ENCODE assay signal across 8 cellular contexts in the genomic region with DNA sequence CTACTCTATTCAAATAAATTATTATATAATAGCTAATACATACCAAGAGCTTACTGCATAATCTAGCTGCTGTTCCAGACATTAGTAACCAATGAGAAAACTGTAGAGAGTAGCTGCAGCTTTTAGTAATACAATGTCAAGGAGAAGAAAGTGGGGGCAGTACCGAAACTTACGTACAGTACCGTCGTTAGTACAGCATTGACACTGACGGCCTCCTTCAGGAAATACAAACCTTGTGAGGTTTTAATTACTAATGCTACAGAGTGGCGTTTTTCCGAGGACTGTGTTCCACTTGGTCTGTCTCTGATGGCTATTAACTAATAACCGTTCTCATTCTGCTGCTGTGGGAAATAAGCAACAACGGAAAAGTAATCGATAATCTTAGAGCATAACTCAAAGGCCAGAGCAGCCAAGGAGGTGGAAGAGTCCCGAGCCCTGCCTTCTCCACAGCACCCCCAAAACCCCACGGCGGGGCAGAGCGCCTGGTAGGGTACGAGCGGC. TPM values are rescaled to one million over a fixed set of nuclear protein-coding genes. Genes with fewer than 3 reads are reported as not detected.
DNase-seq lines count a peak whose midpoint lies in the region; ATAC-seq and TF ChIP-seq lines count a peak whose summit lies in the region.

No MANE protein-coding gene starts in this region.

- H3K27me3 ChIP-seq in A673 (replicated peaks; ENCODE audit: insufficient read depth, low read depth, low read length, poor library complexity) (no peaks in the 10 kb centered on the region), trophoblast cell (ENCODE audit: insufficient read depth, low read length) (peaks cover 2% of the 10 kb centered on the region)

- H3K9me3 Mint-ChIP-seq in HFFc6: no peaks in the 10 kb centered on the region
- H3K9me3 Mint-ChIP-seq in activated CD8-positive, alpha-beta T cell treated with anti-CD3 and anti-CD28 coated beads, Interleukin-2, amount 10 ng/mL, durations not matched to agents 7 days and 5 days (ENCODE audit: insufficient read depth): no peaks in the 10 kb centered on the region

- H4K91ac ChIP-seq in trophoblast cell (ENCODE audit: low read depth, low read length): no peak overlapping the region

- H4K12ac ChIP-seq in trophoblast cell (ENCODE audit: low read depth, low read length): no peak overlapping the region

- H3K27me3 Mint-ChIP-seq in HFFc6 (ENCODE audit: insufficient read depth): peaks cover 5% of the 10 kb centered on the region; the same call in 1 of the 2 replicates
- no peaks in the 10 kb centered on the region for H3K27me3 Mint-ChIP-seq in activated CD8-positive, alpha-beta T cell treated with anti-CD3 and anti-CD28 coated beads, Interleukin-2, amount 10 ng/mL, durations not matched to agents 7 days and 5 days (ENCODE audit: low read depth)

- CTCF ChIA-PET in A673 (lab: Charles Lee): interaction anchor here (0.6 to 1.0 kb wide), 2 partner anchors 163 to 317 kb away, joined by 3 read pairs; no protein-coding TSS in a partner anchor
- CTCF ChIA-PET in GM10248 (lab: Yijun Ruan, JAX): interaction anchor here (0.9 to 2.5 kb wide), 7 partner anchors 8 to 287 kb away, joined by 3 to 7 read pairs (median 4); no protein-coding TSS in a partner anchor
- CTCF ChIA-PET in activated CD8-positive, alpha-beta T cell treated with anti-CD3 and anti-CD28 coated beads, Interleukin-2, amount 10 ng/mL, durations not matched to agents 7 days and 5 days (lab: Charles Lee): interaction anchor here (0.8 to 4.3 kb wide), 15 partner anchors 9 to 489 kb away, joined by 3 to 27 read pairs (median 4); a partner anchor contains a TSS

- H3K23ac ChIP-seq in trophoblast cell (ENCODE audit: low read length): no peak overlapping the region

- no peak overlapping the region for H3K4ac ChIP-seq in trophoblast cell (ENCODE audit: low read depth, low read length)

- TF ChIP-seq CTCF in A673 (conservative IDR thresholded peaks at IDR 0.05; ENCODE audit: low read depth, low read length) (no peak), GM10248 (IDR thresholded peaks at IDR 0.05; ENCODE audit: control extremely low read depth, extremely low read depth, low read depth, missing control alignments) (no peak), HFFc6 (IDR thresholded peaks at IDR 0.05) (no peak)

- H3K36me3 ChIP-seq in A673 (ENCODE audit: insufficient read depth, low read length, poor library complexity, severe bottlenecking): peaks cover 7% of the 10 kb centered on the region
- no peaks in the 10 kb centered on the region for H3K36me3 ChIP-seq in trophoblast cell (ENCODE audit: control insufficient read depth in 1 of 2, insufficient read depth in 2 of 2, low read length in 2 of 2)

- H3K4me3 Mint-ChIP-seq in HFFc6: peak overlapping the region; percentile 87
- H3K4me3 Mint-ChIP-seq in activated CD8-positive, alpha-beta T cell treated with anti-CD3 and anti-CD28 coated beads, Interleukin-2, amount 10 ng/mL, durations not matched to agents 7 days and 5 days: peak overlapping the region; percentile 88

- peaks cover 17% of the 10 kb centered on the region for H3K4me1 ChIP-seq in A673 (ENCODE audit: insufficient read depth, low read length, poor library complexity, severe bottlenecking)
- H3K4me1 ChIP-seq in trophoblast cell (ENCODE audit: control insufficient read depth in 1 of 2, insufficient read depth in 2 of 2, low read length in 2 of 2): peaks cover 0 to 6% of the 10 kb centered on the region in 2 experiments

- peaks cover 2% of the 10 kb centered on the region for H3K79me2 ChIP-seq in trophoblast cell (ENCODE audit: control insufficient read depth, insufficient read depth, low read length, poor library complexity)

- H3K27ac Mint-ChIP-seq in HFFc6: no peak overlapping the region
- H3K27ac Mint-ChIP-seq in activated CD8-positive, alpha-beta T cell treated with anti-CD3 and anti-CD28 coated beads, Interleukin-2, amount 10 ng/mL, durations not matched to agents 7 days and 5 days: peak overlapping the region; percentile 96

- intact Hi-C loops in A673 (cut with micrococcal nuclease; ENCODE audit: unreplicated experiment): loop anchor here (5.0 kb wide), 1 partner anchor 97 kb away; no protein-coding TSS in a partner anchor

- H3K9ac ChIP-seq in trophoblast cell (ENCODE audit: low read length): peak overlapping the region; percentile 15

- H3K18ac ChIP-seq in trophoblast cell (ENCODE audit: low read length): no peak overlapping the region

- H3K9me3 ChIP-seq in A673 (ENCODE audit: low read depth, low read length, poor library complexity, severe bottlenecking) (no peaks in the 10 kb centered on the region), trophoblast cell (ENCODE audit: insufficient read depth, low read depth, low read length) (no peaks in the 10 kb centered on the region)

- H3K4me1 Mint-ChIP-seq in HFFc6 (ENCODE audit: low read depth): peaks cover 37% of the 10 kb centered on the region
- peaks cover 38% of the 10 kb centered on the region for H3K4me1 Mint-ChIP-seq in activated CD8-positive, alpha-beta T cell treated with anti-CD3 and anti-CD28 coated beads, Interleukin-2, amount 10 ng/mL, durations not matched to agents 7 days and 5 days (ENCODE audit: low read depth)

- ATAC-seq in activated CD8-positive, alpha-beta T cell treated with anti-CD3 and anti-CD28 coated beads, Interleukin-2, amount 10 ng/mL, durations not matched to agents 7 days and 5 days: peak; percentile 63

- POLR2A ChIA-PET in A673 (lab: Charles Lee; ENCODE audit: low non-redundant PET) (interaction anchor here (0.6 to 0.7 kb wide), 2 partner anchors 35 to 167 kb away, joined by 3 to 4 read pairs; no protein-coding TSS in a partner anchor), GM10248 (lab: Yijun Ruan, JAX) (interaction anchor here (1.9 kb wide), 1 partner anchor 65 kb away, joined by 17 read pairs; a partner anchor contains a TSS)
- POLR2A ChIA-PET in activated CD8-positive, alpha-beta T cell treated with anti-CD3 and anti-CD28 coated beads, Interleukin-2, amount 10 ng/mL, durations not matched to agents 7 days and 5 days (lab: Charles Lee): interaction anchor here (0.6 to 4.6 kb wide), 11 partner anchors 14 to 684 kb away, joined by 3 to 115 read pairs (median 3); a partner anchor contains a TSS

- BruUV-seq in A673 (replicated peaks; lab: Mats Ljungman, UMichigan): no TSS peak

- H2BK120ac ChIP-seq in trophoblast cell (ENCODE audit: insufficient read depth, low read length, poor library complexity): no peak overlapping the region

- peak overlapping the region; percentile 100 for H3K4me2 ChIP-seq in trophoblast cell (ENCODE audit: low read length)

- H2BK5ac ChIP-seq in trophoblast cell (ENCODE audit: low read depth, low read length, poor library complexity): no peak overlapping the region

- no peaks in the 10 kb centered on the region; the same call in 1 of the 2 replicates for H3K36me3 Mint-ChIP-seq in HFFc6 (ENCODE audit: low read depth)
- peaks cover 19% of the 10 kb centered on the region for H3K36me3 Mint-ChIP-seq in activated CD8-positive, alpha-beta T cell treated with anti-CD3 and anti-CD28 coated beads, Interleukin-2, amount 10 ng/mL, durations not matched to agents 7 days and 5 days (ENCODE audit: low read depth)

- WGBS in trophoblast cell (ENCODE audit: extremely low coverage, insufficient coverage, insufficient read length): no CpG with 5 or more reads among the region's 16 CpGs

- no peak overlapping the region for H2BK12ac ChIP-seq in trophoblast cell (ENCODE audit: low read length)

- peak overlapping the region; percentile 44 for H4K8ac ChIP-seq in trophoblast cell (ENCODE audit: low read depth, low read length)

- peaks cover 4% of the 10 kb centered on the region for H3K79me1 ChIP-seq in trophoblast cell (ENCODE audit: low read length)

- H3K27ac ChIP-seq in A673 (ENCODE audit: low read depth, low read length, poor library complexity, severe bottlenecking) (peak overlapping the region; percentile 85), trophoblast cell (ENCODE audit: low read depth, low read length) (no peak overlapping the region)

- no peak overlapping the region for H3K14ac ChIP-seq in trophoblast cell (ENCODE audit: low read length)

- no peak overlapping the region for H2AK5ac ChIP-seq in trophoblast cell (ENCODE audit: low read length)

- no peak overlapping the region for H2AFZ ChIP-seq in trophoblast cell (ENCODE audit: insufficient read depth, low read length, poor library complexity)

- H3K4me3 ChIP-seq in A673 (ENCODE audit: low read depth, low read length, poor library complexity, severe bottlenecking) (peak overlapping the region; percentile 69), trophoblast cell (ENCODE audit: low read depth, low read length) (peak overlapping the region; percentile 83)

- DNase-seq in A673 (ENCODE audit: low spot score) (peak; percentile 60), GM10248 (ENCODE audit: extremely low spot score) (peak; percentile 75), HFFc6 (no peak), NAMALWA (ENCODE audit: low spot score) (peak; percentile 90), germinal center (ENCODE audit: low spot score) (peak; percentile 63), trophoblast cell (peak in 1 of 2 donors; percentile 18), retina (no peak)
- DNase-seq in activated CD8-positive, alpha-beta T cell treated with anti-CD3 and anti-CD28 coated beads, Interleukin-2, amount 10 ng/mL, durations not matched to agents 7 days and 5 days: peak; percentile 57

RNA-seq across cellular contexts. Expression of a gene that starts 0.3 kb away (rescaled TPM):
- total RNA-seq in A673 (2021): 37.2 and 41.7 TPM in 2 replicates
- total RNA-seq in HFFc6 (2021; fragmentation: NEBNext Ultra II Directional; extraction: Animal tissue kit (Norgen Biotek cat#: 25700)): 1 to 10 TPM; 3.0 to 4.9 (median 3.2) TPM
- total RNA-seq in activated CD8-positive, alpha-beta T cell treated with anti-CD3 and anti-CD28 coated beads, Interleukin-2, amount 10 ng/mL, durations not matched to agents 7 days and 5 days: 10 to 100 TPM; 22.5 to 24.5 TPM
- 3.2 and 3.3 TPM in 2 replicates for polyA plus RNA-seq in trophoblast cell (2013)

RNA-seq across cellular contexts. Expression of a gene that starts 27.6 kb away (rescaled TPM):
- total RNA-seq in A673 (2021): 14.3 and 14.5 TPM in 2 replicates
- not detected for total RNA-seq in HFFc6 (2021; fragmentation: NEBNext Ultra II Directional; extraction: Animal tissue kit (Norgen Biotek cat#: 25700))
- total RNA-seq in activated CD8-positive, alpha-beta T cell treated with anti-CD3 and anti-CD28 coated beads, Interleukin-2, amount 10 ng/mL, durations not matched to agents 7 days and 5 days: not detected
- polyA plus RNA-seq in trophoblast cell (2013): 3.5 and 4.3 TPM in 2 replicates

Comparison
In these comparisons a context has a peak if more than half of its experiments do, and no peak if none do; other contexts are left out.
1. DNase-seq: peak in A673 (single experiment), GM10248 (single experiment), NAMALWA (single experiment), activated CD8-positive, alpha-beta T cell treated with anti-CD3 and anti-CD28 coated beads, Interleukin-2, amount 10 ng/mL, durations not matched to agents 7 days and 5 days (single experiment) and germinal center (single experiment); none in HFFc6 (single experiment) and retina (single experiment).
2. RNA of a gene that starts 27.6 kb away (total RNA-seq): 14.3 to 14.5 TPM in A673; not detected in activated CD8-positive, alpha-beta T cell treated with anti-CD3 and anti-CD28 coated beads, Interleukin-2, amount 10 ng/mL, durations not matched to agents 7 days and 5 days and not detected in HFFc6; every median in the first group is over 10 times any median in the second.